In the genomic region with DNA sequence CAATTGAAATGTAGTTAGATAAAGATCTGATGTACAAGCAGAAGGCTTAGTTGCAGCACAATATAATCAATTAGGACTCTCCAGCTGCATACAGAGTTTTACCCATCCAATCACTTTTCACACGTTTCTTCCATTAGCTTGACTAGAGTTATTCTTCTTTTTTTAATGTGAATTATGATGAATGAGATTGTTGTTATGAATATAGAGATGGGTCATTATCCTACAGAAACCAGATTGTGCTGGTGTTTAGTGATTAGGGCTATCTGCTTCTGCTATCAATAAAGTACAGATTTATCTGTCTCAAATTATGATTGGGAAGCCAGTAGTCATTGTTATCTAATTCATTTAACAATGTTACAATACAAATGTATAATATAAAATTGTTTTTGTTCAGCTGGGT, we compare ENCODE assay signal across 25 cellular contexts.
DNase-seq lines count a peak whose midpoint lies in the region; ATAC-seq and TF ChIP-seq lines count a peak whose summit lies in the region.
"Had no signal": no experiment of that assay in that cellular context is flagged by ENCODE, and none has a peak within 500 bp of the region (broad histone marks: within the 10 kb centered on the region; RNA-seq: fewer than 3 reads in every experiment).

No MANE protein-coding gene starts in this region.

- intact Hi-C loops in Right ventricle myocardium inferior (cut with DNase I): no loop called here
- intact Hi-C loops in PC-9 (cut with micrococcal nuclease; ENCODE audit: unreplicated experiment): no loop called here

- H3K4me3 Mint-ChIP-seq in mesothelial cell of epicardium (no peak overlapping the region), neural progenitor cell (no peak overlapping the region)
- H3K4me3 Mint-ChIP-seq: B cell; CD4-positive, alpha-beta T cell; CD8-positive, alpha-beta memory T cell had no signal

- no peak overlapping the region for H3K4me3 ChIP-seq in cardiac muscle cell
- no peak overlapping the region for H3K4me3 ChIP-seq in neural progenitor cell
- no peak overlapping the region for H3K4me3 ChIP-seq in PC-9
- H3K4me3 ChIP-seq: A549; BLaER1 treated with 17β-estradiol and CSF1 and Interleukin-3, amounts not matched to agents 10 nM and 100 nM; GM12878 had no signal

- no TSS peak for BruUV-seq in PC-9 (replicated peaks; lab: Mats Ljungman, UMichigan)

- DNase-seq in cardiac muscle cell (ENCODE audit: low read depth in 1 of 2, low spot score in 1 of 2) (no peak), Right ventricle myocardium inferior (ENCODE audit: missing footprints) (no peak), mesothelial cell of epicardium (ENCODE audit: low spot score in 2 of 2, unreplicated experiment in 2 of 2) (no peak), neural progenitor cell (ENCODE audit: low spot score) (no peak), PC-9 (no peak), MV-4-11 (lab: John Stamatoyannopoulos, UW) (no peak), superior temporal gyrus (ENCODE audit: extremely low spot score) (no peak)
- DNase-seq: AML-193; CD4-positive, alpha-beta T cell; CD8-positive, alpha-beta memory T cell; COR-L47; DMS 273 treated with DMSO at 0.1 percent for 48 hours; DMS153; DMS53; DMS79; DND-41; EL; GDM1 had no signal

- H4K20me1 ChIP-seq in neural progenitor cell (ENCODE audit: low read depth): no peaks in the 10 kb centered on the region
- no peaks in the 10 kb centered on the region for H4K20me1 ChIP-seq in PC-9 (ENCODE audit: insufficient read depth)
- H4K20me1 ChIP-seq: BLaER1 treated with 17β-estradiol and CSF1 and Interleukin-3, amounts not matched to agents 10 nM and 100 nM had no signal

- POLR2A ChIA-PET in PC-9 (lab: Charles Lee; ENCODE audit: unreplicated experiment): interaction anchor here (0.6 kb wide), 1 partner anchor 72 kb away, joined by 10 read pairs; no protein-coding TSS in a partner anchor

- H3K27me3 ChIP-seq in cardiac muscle cell (no peaks in the 10 kb centered on the region), neural progenitor cell (no peaks in the 10 kb centered on the region), PC-9 (ENCODE audit: insufficient read depth, low read depth) (no peaks in the 10 kb centered on the region)
- H3K27me3 ChIP-seq: BLaER1 treated with 17β-estradiol and CSF1 and Interleukin-3, amounts not matched to agents 10 nM and 100 nM had no signal

- ATAC-seq in Right ventricle myocardium inferior: no peak
- no peak for ATAC-seq in SK-N-SH treated with all-trans-retinoic acid at 6 μM for 48 hours
- ATAC-seq: A549, GM12878 had no signal

- H3K27ac Mint-ChIP-seq in mesothelial cell of epicardium: peak overlapping the region; percentile 73
- no peak overlapping the region for H3K27ac Mint-ChIP-seq in neural progenitor cell
- H3K27ac Mint-ChIP-seq: B cell; CD4-positive, alpha-beta T cell; CD8-positive, alpha-beta memory T cell had no signal

- no peaks in the 10 kb centered on the region for H3K27me3 Mint-ChIP-seq in mesothelial cell of epicardium (ENCODE audit: low read depth)
- H3K27me3 Mint-ChIP-seq in neural progenitor cell (ENCODE audit: insufficient read depth, low read depth): no peaks in the 10 kb centered on the region
- H3K27me3 Mint-ChIP-seq: B cell; CD4-positive, alpha-beta T cell; CD8-positive, alpha-beta memory T cell had no signal

- no peaks in the 10 kb centered on the region for H3K9me2 ChIP-seq in PC-9 (ENCODE audit: insufficient read depth)

- peaks cover 17% of the 10 kb centered on the region for H3F3A ChIP-seq in neural progenitor cell (ENCODE audit: low read depth)
- H3F3A ChIP-seq in PC-9 (ENCODE audit: insufficient read depth, low read depth): no peaks in the 10 kb centered on the region

- no peaks in the 10 kb centered on the region for H3K79me2 ChIP-seq in neural progenitor cell (ENCODE audit: low read depth)
- H3K79me2 ChIP-seq in PC-9 (ENCODE audit: low read depth): no peaks in the 10 kb centered on the region

- H2AFZ ChIP-seq in neural progenitor cell (replicated peaks): no peak overlapping the region
- no peak overlapping the region for H2AFZ ChIP-seq in PC-9

- H3K27ac ChIP-seq in cardiac muscle cell (peak overlapping the region; percentile 86), neural progenitor cell (peak overlapping the region; percentile 57), PC-9 (no peak overlapping the region)
- H3K27ac ChIP-seq: 22Rv1; A549; BLaER1 treated with 17β-estradiol and CSF1 and Interleukin-3, amounts not matched to agents 10 nM and 100 nM; C4-2B had no signal

- H3K9ac ChIP-seq in neural progenitor cell: no peak overlapping the region
- H3K9ac ChIP-seq: BLaER1 treated with 17β-estradiol and CSF1 and Interleukin-3, amounts not matched to agents 10 nM and 100 nM had no signal

- H3K36me3 ChIP-seq in cardiac muscle cell (no peaks in the 10 kb centered on the region), neural progenitor cell (no peaks in the 10 kb centered on the region), PC-9 (ENCODE audit: low read depth) (no peaks in the 10 kb centered on the region)
- H3K36me3 ChIP-seq: BLaER1 treated with 17β-estradiol and CSF1 and Interleukin-3, amounts not matched to agents 10 nM and 100 nM had no signal

- H3K4me1 ChIP-seq in cardiac muscle cell (ENCODE audit: low read depth) (peaks cover 36% of the 10 kb centered on the region), neural progenitor cell (peaks cover 32% of the 10 kb centered on the region), PC-9 (replicated peaks; ENCODE audit: insufficient read depth) (no peaks in the 10 kb centered on the region)
- H3K4me1 ChIP-seq: A549 had no signal

- H3K9me3 Mint-ChIP-seq in mesothelial cell of epicardium (peaks cover 9% of the 10 kb centered on the region), neural progenitor cell (no peaks in the 10 kb centered on the region)
- H3K9me3 Mint-ChIP-seq: CD4-positive, alpha-beta T cell; CD8-positive, alpha-beta memory T cell had no signal

- H3K36me3 Mint-ChIP-seq in mesothelial cell of epicardium (peaks cover 9% of the 10 kb centered on the region), neural progenitor cell (no peaks in the 10 kb centered on the region)

- TF ChIP-seq CTCF in cardiac muscle cell (IDR thresholded peaks at IDR 0.05; ENCODE audit: low read depth, low read length) (no peak), mesothelial cell of epicardium (IDR thresholded peaks at IDR 0.05; ENCODE audit: unreplicated experiment) (no peak), neural progenitor cell (IDR thresholded peaks at IDR 0.05) (no peak), PC-9 (conservative IDR thresholded peaks at IDR 0.05) (no peak)

- H3K4me1 Mint-ChIP-seq in mesothelial cell of epicardium (peaks cover 46% of the 10 kb centered on the region), neural progenitor cell (peaks cover 15% of the 10 kb centered on the region)
- H3K4me1 Mint-ChIP-seq: B cell; CD8-positive, alpha-beta memory T cell had no signal

- CTCF ChIA-PET in PC-9 (lab: Charles Lee): no interaction called here

- H3K9me3 ChIP-seq in cardiac muscle cell (ENCODE audit: low read depth): no peaks in the 10 kb centered on the region
- no peaks in the 10 kb centered on the region for H3K9me3 ChIP-seq in neural progenitor cell (ENCODE audit: low read depth)
- H3K9me3 ChIP-seq in PC-9 (ENCODE audit: insufficient read depth, low read depth): no peaks in the 10 kb centered on the region
- H3K9me3 ChIP-seq: A549 had no signal

- H3K4me2 ChIP-seq in neural progenitor cell (peak overlapping the region; percentile 18), PC-9 (no peak overlapping the region)
- H3K4me2 ChIP-seq: A549 had no signal

TF ChIP-seq in SK-N-SH treated with all-trans-retinoic acid at 6 μM for 48 hours, 23 proteins besides CTCF, POLR2A, EP300 and RAD21:
- no peak for TF ChIP-seq ZFP3 (CRISPR knock-in tag; IDR thresholded peaks at IDR 0.05)
- no peak for TF ChIP-seq ZNF70 (CRISPR knock-in tag; IDR thresholded peaks at IDR 0.05)
- TF ChIP-seq RARB (CRISPR knock-in tag; IDR thresholded peaks at IDR 0.05): no peak
- peak; percentile 95 for TF ChIP-seq TCF4 (CRISPR knock-in tag; IDR thresholded peaks at IDR 0.05; ENCODE audit: borderline replicate concordance)
- TF ChIP-seq ISL1 (CRISPR knock-in tag; IDR thresholded peaks at IDR 0.05): no peak
- peak; percentile 69; the same call in 1 of the 2 replicates for TF ChIP-seq BACH2 (CRISPR knock-in tag; IDR thresholded peaks at IDR 0.05; ENCODE audit: borderline replicate concordance)
- no peak for TF ChIP-seq ZC3H10 (CRISPR knock-in tag; IDR thresholded peaks at IDR 0.05)
- TF ChIP-seq, protein P1, sequence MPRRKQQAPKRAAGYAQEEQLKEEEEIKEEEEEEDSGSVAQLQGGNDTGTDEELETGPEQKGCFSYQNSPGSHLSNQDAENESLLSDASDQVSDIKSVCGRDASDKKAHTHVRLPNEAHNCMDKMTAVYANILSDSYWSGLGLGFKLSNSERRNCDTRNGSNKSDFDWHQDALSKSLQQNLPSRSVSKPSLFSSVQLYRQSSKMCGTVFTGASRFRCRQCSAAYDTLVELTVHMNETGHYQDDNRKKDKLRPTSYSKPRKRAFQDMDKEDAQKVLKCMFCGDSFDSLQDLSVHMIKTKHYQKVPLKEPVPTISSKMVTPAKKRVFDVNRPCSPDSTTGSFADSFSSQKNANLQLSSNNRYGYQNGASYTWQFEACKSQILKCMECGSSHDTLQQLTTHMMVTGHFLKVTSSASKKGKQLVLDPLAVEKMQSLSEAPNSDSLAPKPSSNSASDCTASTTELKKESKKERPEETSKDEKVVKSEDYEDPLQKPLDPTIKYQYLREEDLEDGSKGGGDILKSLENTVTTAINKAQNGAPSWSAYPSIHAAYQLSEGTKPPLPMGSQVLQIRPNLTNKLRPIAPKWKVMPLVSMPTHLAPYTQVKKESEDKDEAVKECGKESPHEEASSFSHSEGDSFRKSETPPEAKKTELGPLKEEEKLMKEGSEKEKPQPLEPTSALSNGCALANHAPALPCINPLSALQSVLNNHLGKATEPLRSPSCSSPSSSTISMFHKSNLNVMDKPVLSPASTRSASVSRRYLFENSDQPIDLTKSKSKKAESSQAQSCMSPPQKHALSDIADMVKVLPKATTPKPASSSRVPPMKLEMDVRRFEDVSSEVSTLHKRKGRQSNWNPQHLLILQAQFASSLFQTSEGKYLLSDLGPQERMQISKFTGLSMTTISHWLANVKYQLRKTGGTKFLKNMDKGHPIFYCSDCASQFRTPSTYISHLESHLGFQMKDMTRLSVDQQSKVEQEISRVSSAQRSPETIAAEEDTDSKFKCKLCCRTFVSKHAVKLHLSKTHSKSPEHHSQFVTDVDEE (CRISPR knock-in tag; IDR thresholded peaks at IDR 0.05): peak; percentile 87
